27 cellular contexts compared by ENCODE assay signal in genomic region chr13:28728642-28729041, GRCh38. TPM values are rescaled to one million over a fixed set of nuclear protein-coding genes. Genes with fewer than 3 reads are reported as not detected.
A peak's percentile ranks its signal among the peaks of the same experiment; 100 is the strongest.
DNase-seq lines count a peak whose midpoint lies in the region; ATAC-seq, FAIRE-seq and TF ChIP-seq lines count a peak whose summit lies in the region.
"Had no signal": no experiment of that assay in that cellular context is flagged by ENCODE, and none has a peak within 500 bp of the region (broad histone marks: within the 10 kb centered on the region; RNA-seq: fewer than 3 reads in every experiment).

No MANE protein-coding gene starts in this region.

- DNase-seq in right lobe of liver (no peak), HepG2 (ENCODE audit: low spot score) (no peak), SJCRH30 (no peak), left lung (no peak), small intestine (peak; percentile 39), foreskin keratinocyte (no peak), epidermal melanocyte (ENCODE audit: insufficient read length, low spot score) (no peak)
- DNase-seq: 8988T; ACHN; AML-193; BE2C; Calu3; CD4-positive, alpha-beta T cell; CD8-positive, alpha-beta memory T cell; COR-L47; DMS53; DMS79 treated with DMSO at 0.1 percent for 48 hours; GF-D8; GOT3; H7; HCEC 1CT had no signal

- intact Hi-C loops in right lobe of liver (cut with DNase I) = no loop called here
- intact Hi-C loops in HepG2 (cut with micrococcal nuclease; ENCODE audit: unreplicated experiment) = no loop called here
- intact Hi-C loops in left lung (cut with DNase I) = no loop called here

- POLR2A ChIA-PET in HepG2 (lab: Yijun Ruan, JAX) = no interaction called here

- no peak overlapping the region for H3K9ac ChIP-seq in HepG2 (ENCODE audit: insufficient read depth, low read depth, low read length)
- H3K9ac ChIP-seq: BLaER1 treated with 17β-estradiol and CSF1 and Interleukin-3, amounts not matched to agents 10 nM and 100 nM had no signal

- no peak overlapping the region for H2AFZ ChIP-seq in HepG2 (ENCODE audit: low read length)

- FAIRE-seq in HepG2 (lab: Jason Lieb, UNC) (no peak), small intestine (lab: Jason Lieb, UNC) (no peak)
- FAIRE-seq: A549, GM12891, GM18507 had no signal

- H3K27me3 ChIP-seq in right lobe of liver = no peaks in the 10 kb centered on the region
- H3K27me3 ChIP-seq in HepG2 (ENCODE audit: control insufficient read depth in 1 of 2, insufficient read depth in 2 of 2, low read length in 2 of 2) = no peaks in the 10 kb centered on the region; a peak in 3 of 5 replicates
- H3K27me3 ChIP-seq in SJCRH30 = no peaks in the 10 kb centered on the region
- no peaks in the 10 kb centered on the region for H3K27me3 ChIP-seq in left lung
- H3K27me3 ChIP-seq in small intestine (ENCODE audit: control insufficient read depth in 2 of 2, insufficient read depth in 2 of 2, low read length in 2 of 2) = peaks cover 0 to 1% of the 10 kb centered on the region in 2 donors
- no peaks in the 10 kb centered on the region for H3K27me3 ChIP-seq in foreskin keratinocyte
- H3K27me3 ChIP-seq: BE2C; BLaER1 treated with 17β-estradiol and CSF1 and Interleukin-3, amounts not matched to agents 10 nM and 100 nM had no signal

- TF ChIP-seq CTCF in right lobe of liver (IDR thresholded peaks at IDR 0.05) (no peak), HepG2 (CRISPR knock-in tag; IDR thresholded peaks at IDR 0.05) (no peak), left lung (IDR thresholded peaks at IDR 0.05) (no peak), foreskin keratinocyte (conservative IDR thresholded peaks at IDR 0.05) (no peak)

- no peaks in the 10 kb centered on the region for H3K79me2 ChIP-seq in HepG2 (ENCODE audit: insufficient read depth, low read length)

- no peak overlapping the region for H3K4me2 ChIP-seq in HepG2 (ENCODE audit: low read depth, low read length)
- H3K4me2 ChIP-seq: A549; BLaER1 treated with 17β-estradiol and CSF1 and Interleukin-3, amounts not matched to agents 10 nM and 100 nM had no signal

- TF ChIP-seq EP300 in HepG2 (IDR thresholded peaks at IDR 0.05; ENCODE audit: low read depth in 2 of 2, low read length in 2 of 2) (no peak), HepG2 (CRISPR knock-in tag; IDR thresholded peaks at IDR 0.05; ENCODE audit: borderline replicate concordance) (no peak)

- no peak for TF ChIP-seq RAD21 in HepG2 (CRISPR knock-in tag; IDR thresholded peaks at IDR 0.05)

- peak overlapping the region in 2 of 3 donors; percentile 58 to 68 for H3K27ac ChIP-seq in right lobe of liver
- no peak overlapping the region for H3K27ac ChIP-seq in HepG2 (ENCODE audit: extremely low read length, insufficient read depth, low read length)
- H3K27ac ChIP-seq in SJCRH30 = peak overlapping the region; percentile 94; the same call in 1 of the 2 replicates
- H3K27ac ChIP-seq in left lung = no peak overlapping the region
- H3K27ac ChIP-seq in small intestine (ENCODE audit: low read depth in 1 of 2, low read length in 1 of 2) = no peak overlapping the region
- H3K27ac ChIP-seq in foreskin keratinocyte = no peak overlapping the region
- H3K27ac ChIP-seq: A549; BLaER1 treated with 17β-estradiol and CSF1 and Interleukin-3, amounts not matched to agents 10 nM and 100 nM had no signal

- in situ Hi-C loops in HepG2 (cut with HindIII; ENCODE audit: extremely low pct_ligation_motif_present, low pct_unique_long_range_greater_than_20kb) = no loop called here

- CTCF ChIA-PET in HepG2 (lab: Yijun Ruan, JAX; ENCODE audit: low intra/inter-chr PET ratio, low total read pairs) = no interaction called here

- H3K4me1 ChIP-seq in right lobe of liver (peaks cover 0 to 28% (median 8%) of the 10 kb centered on the region in 4 donors), HepG2 (ENCODE audit: insufficient read depth, low read length) (no peaks in the 10 kb centered on the region), SJCRH30 (peaks cover 34% of the 10 kb centered on the region), left lung (no peaks in the 10 kb centered on the region), small intestine (ENCODE audit: control insufficient read depth in 2 of 2, insufficient read depth in 1 of 2, low read depth in 1 of 2, low read length in 1 of 2) (peaks cover 0 to 1% of the 10 kb centered on the region in 2 donors), foreskin keratinocyte (no peaks in the 10 kb centered on the region)
- H3K4me1 ChIP-seq: A549, BE2C had no signal

- no peaks in the 10 kb centered on the region for H4K20me1 ChIP-seq in HepG2 (ENCODE audit: insufficient read depth, low read length)
- H4K20me1 ChIP-seq: BLaER1 treated with 17β-estradiol and CSF1 and Interleukin-3, amounts not matched to agents 10 nM and 100 nM had no signal

- H3K9me3 ChIP-seq in right lobe of liver (no peaks in the 10 kb centered on the region), HepG2 (ENCODE audit: low read length) (no peaks in the 10 kb centered on the region), SJCRH30 (replicated peaks) (no peaks in the 10 kb centered on the region), left lung (no peaks in the 10 kb centered on the region), small intestine (ENCODE audit: control insufficient read depth, low read depth) (no peaks in the 10 kb centered on the region)
- H3K9me3 ChIP-seq: A549, BE2C had no signal

- TF ChIP-seq POLR2A in right lobe of liver (IDR thresholded peaks at IDR 0.05) = no peak
- no peak for TF ChIP-seq POLR2A in HepG2 (IDR thresholded peaks at IDR 0.05; ENCODE audit: insufficient read depth in 1 of 2, low read depth in 2 of 2, low read length in 2 of 2)

- BruUV-seq in HepG2 (replicated peaks; lab: Mats Ljungman, UMichigan) = no TSS peak

- ATAC-seq in right lobe of liver (no peak), HepG2 (no peak), left lung (peak; percentile 63), HG03342 (IDR thresholded peaks at IDR 0.05; ENCODE audit: unreplicated experiment) (no peak), foreskin keratinocyte (no peak)
- ATAC-seq: A549 had no signal

- H3K36me3 ChIP-seq in right lobe of liver (no peaks in the 10 kb centered on the region), HepG2 (replicated peaks in 1 of 2; ENCODE audit: control insufficient read depth in 1 of 2, insufficient read depth in 2 of 2, low read length in 2 of 2) (no peaks in the 10 kb centered on the region), SJCRH30 (no peaks in the 10 kb centered on the region), left lung (no peaks in the 10 kb centered on the region), small intestine (ENCODE audit: control insufficient read depth in 2 of 2, insufficient read depth in 2 of 2, low read length in 2 of 2) (no peaks in the 10 kb centered on the region)
- H3K36me3 ChIP-seq: BE2C; BLaER1 treated with 17β-estradiol and CSF1 and Interleukin-3, amounts not matched to agents 10 nM and 100 nM had no signal

- 56% methylated on average over 2 of the region's 2 CpGs for WGBS in right lobe of liver (ENCODE audit: insufficient coverage, low coverage, low lambda C conversion rate, missing lambda C conversion rate)
- 25% methylated on average over 2 of the region's 2 CpGs for WGBS in HepG2 (ENCODE audit: low lambda C conversion rate)
- 54 to 79% (median 61%) methylated on average over 2 of the region's 2 CpGs for WGBS in small intestine, 3 donors

- H3K4me3 ChIP-seq in right lobe of liver (no peak overlapping the region), HepG2 (replicated peaks in 1 of 3; ENCODE audit: insufficient read depth in 1 of 3, low read depth in 2 of 3, low read length in 3 of 3) (no peak overlapping the region), SJCRH30 (no peak overlapping the region), left lung (no peak overlapping the region), small intestine (ENCODE audit: low read depth in 1 of 2, low read length in 2 of 2) (no peak overlapping the region)
- H3K4me3 ChIP-seq: A549; BLaER1 treated with 17β-estradiol and CSF1 and Interleukin-3, amounts not matched to agents 10 nM and 100 nM had no signal

TF ChIP-seq in HepG2, 621 proteins besides CTCF, POLR2A, EP300 and RAD21 (continues in another document):
- TF ChIP-seq ZNF329 (CRISPR knock-in tag; IDR thresholded peaks at IDR 0.05; ENCODE audit: low read depth) = no peak
- TF ChIP-seq MYC (CRISPR knock-in tag; IDR thresholded peaks at IDR 0.05; ENCODE audit: borderline replicate concordance) = no peak
- TF ChIP-seq ZBTB20 (CRISPR knock-in tag; IDR thresholded peaks at IDR 0.05; ENCODE audit: borderline replicate concordance, low read depth) = no peak
- TF ChIP-seq CCAR2 (optimal IDR thresholded peaks at IDR 0.05; ENCODE audit: low read depth, low read length) = no peak
- no peak for TF ChIP-seq THAP11 (CRISPR knock-in tag; IDR thresholded peaks at IDR 0.05)
- TF ChIP-seq IKZF4 (CRISPR knock-in tag; IDR thresholded peaks at IDR 0.05; ENCODE audit: borderline replicate concordance, low read depth, not compliant biosample characterization) = no peak
- no peak for TF ChIP-seq ZNF792 (CRISPR knock-in tag; IDR thresholded peaks at IDR 0.05)
- TF ChIP-seq DNMT1 (CRISPR knock-in tag; IDR thresholded peaks at IDR 0.05) = no peak

RNA-seq across cellular contexts. Expression of gene SLC46A3, which starts 9.9 kb away (rescaled TPM):
- total RNA-seq in right lobe of liver (10 to 100 TPM; 33.9 to 60.9 (median 43.0) TPM), HepG2 (2016; rRNA removed; fragmentation: Illumina TruSeq; extraction: Trizol) (not detected in 2 replicates), left lung (10 to 100 TPM; 11.7 to 14.5 TPM), foreskin keratinocyte (10.1 and 12.6 TPM in 2 replicates)
- not detected in 2 replicates for total RNA-seq in HepG2 (2016; cell fraction: cytosol; rRNA removed; fragmentation: Illumina TruSeq; extraction: Trizol; ENCODE audit: low read depth)
- not detected in 2 replicates for total RNA-seq in HepG2 (2016; cell fraction: insoluble cytoplasmic fraction; rRNA removed; fragmentation: Illumina TruSeq; extraction: Trizol)
- not detected in 2 replicates for total RNA-seq in HepG2 (2016; cell fraction: membrane; rRNA removed; fragmentation: Illumina TruSeq; extraction: Trizol)
- not detected in 2 replicates for total RNA-seq in HepG2 (2016; cell fraction: nucleus; rRNA removed; fragmentation: Illumina TruSeq; extraction: Trizol)
- polyA plus RNA-seq in HepG2 (2011; rRNA removed) (not detected in 2 replicates), small intestine (10 to 100 TPM; 24.8 to 78.3 (median 51.1) TPM), foreskin keratinocyte (7.7 and 8.2 TPM in 2 replicates)
- not detected in 2 replicates for polyA plus RNA-seq in HepG2 (2011; cell fraction: cytosol; rRNA removed)
- not detected in 2 replicates for polyA plus RNA-seq in HepG2 (2011; cell fraction: nucleus; rRNA removed)
- polyA plus RNA-seq in HepG2 (2012) = not detected in 2 replicates
- polyA plus RNA-seq in HepG2 (2016; cell fraction: cytosol; fragmentation: Illumina TruSeq; extraction: Trizol; ENCODE audit: low read depth) = not detected in 2 replicates
- not detected in 2 replicates for polyA plus RNA-seq in HepG2 (2016; cell fraction: insoluble cytoplasmic fraction; fragmentation: Illumina TruSeq; extraction: Trizol; ENCODE audit: low read depth)
- polyA plus RNA-seq in HepG2 (2016; cell fraction: membrane; fragmentation: Illumina TruSeq; extraction: Trizol; ENCODE audit: low read depth) = not detected in 2 replicates
- polyA plus RNA-seq in HepG2 (2016; cell fraction: nucleus; fragmentation: Illumina TruSeq; extraction: Trizol; ENCODE audit: insufficient read depth, low read depth) = not detected in 2 replicates
- not detected in 2 replicates for polyA minus RNA-seq in HepG2 (2011; rRNA and poly(A)+ RNA removed; ENCODE audit: low replicate concordance)
- not detected in 2 replicates for polyA minus RNA-seq in HepG2 (2011; cell fraction: cytosol; rRNA and poly(A)+ RNA removed)
- not detected in 2 replicates for polyA minus RNA-seq in HepG2 (2011; cell fraction: nucleus; rRNA and poly(A)+ RNA removed)
- total RNA-seq in SJCRH30 (2014; rRNA removed; shearing (Covaris generic)) = 11.7 and 15.4 TPM in 2 replicates
- total RNA-seq: G401 had no signal

Comparison
In these comparisons a context has a peak if more than half of its experiments do, and no peak if none do; other contexts are left out.
1. H3K27ac ChIP-seq: peak in right lobe of liver (2 of 3) and SJCRH30 (single experiment); none in HepG2 (single experiment), left lung (0 of 2), small intestine (0 of 2) and foreskin keratinocyte (single experiment).
2. RNA of gene SLC46A3, which starts 9.9 kb away (total RNA-seq): 33.9 to 60.9 TPM in right lobe of liver, 11.7 to 15.4 TPM in SJCRH30, 11.7 to 14.5 TPM in left lung and 10.1 to 12.6 TPM in foreskin keratinocyte; not detected in HepG2; every median in the first group is over 10 times any median in the second.